ENCODE assay signal across 8 cellular contexts in the genomic region with DNA sequence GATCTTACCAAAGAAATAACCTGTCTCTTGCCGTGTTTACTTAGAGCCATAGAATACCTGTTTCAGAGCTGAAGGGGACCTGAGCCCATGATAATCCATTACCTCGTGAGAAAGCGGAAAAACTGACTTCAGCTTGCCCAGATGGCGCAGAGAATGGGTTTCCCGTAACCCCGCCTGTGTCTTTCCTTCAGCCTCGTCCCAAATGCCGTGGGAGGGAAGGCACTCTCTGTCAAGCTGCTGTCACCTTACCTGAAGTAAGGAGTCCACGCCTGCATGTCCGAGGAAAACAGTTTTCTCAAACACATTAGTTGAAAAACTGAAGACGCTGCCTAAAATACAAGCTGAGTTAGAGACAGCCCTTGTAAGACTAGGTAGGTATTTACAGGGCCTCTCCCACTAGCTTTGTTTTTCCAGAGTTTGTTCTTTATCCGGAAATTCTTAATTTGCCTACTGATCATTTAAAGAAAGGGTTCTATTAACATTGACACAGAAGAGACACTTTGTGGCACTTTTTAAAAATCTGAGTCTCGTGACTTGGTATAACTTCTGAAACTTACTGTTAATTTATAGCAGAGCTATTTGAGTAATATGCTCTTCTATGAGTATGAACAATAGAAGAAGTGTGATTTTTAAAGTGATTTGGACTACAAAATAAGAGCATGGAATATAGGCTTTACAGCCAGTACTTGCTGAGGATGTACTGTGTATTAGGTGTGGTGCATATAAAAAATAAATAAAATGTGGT. TPM values are rescaled to one million over a fixed set of nuclear protein-coding genes. Genes with fewer than 3 reads are reported as not detected.
DNase-seq lines count a peak whose midpoint lies in the region; ATAC-seq and TF ChIP-seq lines count a peak whose summit lies in the region.

No MANE protein-coding gene starts in this region.

- no peaks in the 10 kb centered on the region for H3K27me3 Mint-ChIP-seq in activated naive CD4-positive, alpha-beta T cell treated with anti-CD3 and anti-CD28 coated beads, Interleukin-2, amount 50 U/mL, for 24 hours

- H3K9me3 ChIP-seq in right cardiac atrium (ENCODE audit: control insufficient read depth, low read length): no peaks in the 10 kb centered on the region

- peaks cover 58% of the 10 kb centered on the region for H3K4me1 Mint-ChIP-seq in activated naive CD4-positive, alpha-beta T cell treated with anti-CD3 and anti-CD28 coated beads, Interleukin-2, amount 50 U/mL, for 24 hours

- H3K4me3 ChIP-seq in right cardiac atrium (ENCODE audit: low read length) (peak overlapping the region; percentile 59), retinal pigment epithelial cell (ENCODE audit: low read length) (peak overlapping the region; percentile 74)

- DNase-seq in GM20000 (ENCODE audit: low spot score) (peak; percentile 30), NCI-H82 treated with DMSO at 0.1 percent for 48 hours (lab: John Stamatoyannopoulos, UW; ENCODE audit: unreplicated experiment) (peak; percentile 77), right cardiac atrium (peak in 2 of 3 donors; percentile 23 to 55), retinal pigment epithelial cell (ENCODE audit: low read depth) (no peak), NCI-H226 (no peak), HPDE6-E6E7 (ENCODE audit: extremely low spot score) (no peak)

- H3K4me3 Mint-ChIP-seq in activated naive CD4-positive, alpha-beta T cell treated with anti-CD3 and anti-CD28 coated beads, Interleukin-2, amount 50 U/mL, for 24 hours: peak overlapping the region; percentile 85

- peak overlapping the region; percentile 96 for H3K27ac Mint-ChIP-seq in activated naive CD4-positive, alpha-beta T cell treated with anti-CD3 and anti-CD28 coated beads, Interleukin-2, amount 50 U/mL, for 24 hours

- no peaks in the 10 kb centered on the region for H3K4me1 ChIP-seq in right cardiac atrium (ENCODE audit: control insufficient read depth, insufficient read depth, low read length)

- TF ChIP-seq CTCF in GM20000 (IDR thresholded peaks at IDR 0.05; ENCODE audit: extremely low read depth, missing control alignments) (no peak), retinal pigment epithelial cell (conservative IDR thresholded peaks at IDR 0.05; ENCODE audit: low read depth, low read length) (no peak)

- H3K27me3 ChIP-seq in right cardiac atrium (ENCODE audit: control insufficient read depth, insufficient read depth): no peaks in the 10 kb centered on the region

- no peaks in the 10 kb centered on the region for H3K9me3 Mint-ChIP-seq in activated naive CD4-positive, alpha-beta T cell treated with anti-CD3 and anti-CD28 coated beads, Interleukin-2, amount 50 U/mL, for 24 hours

- H3K36me3 Mint-ChIP-seq in activated naive CD4-positive, alpha-beta T cell treated with anti-CD3 and anti-CD28 coated beads, Interleukin-2, amount 50 U/mL, for 24 hours: peaks cover 12% of the 10 kb centered on the region

- intact Hi-C loops in right cardiac atrium (cut with DNase I): loop anchor here in 3 of 4 donors (5.0 to 10.0 kb wide), 4 partner anchors 128 to 351 kb away; partner anchors contain the start of genes WDFY2 (in 3 of the 3) and DHRS12 (in 1 of the 3)

- WGBS in right cardiac atrium: 11% methylated on average over 13 of the region's 13 CpGs

- no peak for ATAC-seq in right cardiac atrium
- no peak for ATAC-seq in GM19328 (IDR thresholded peaks at IDR 0.05; ENCODE audit: unreplicated experiment)

- H3K27ac ChIP-seq in right cardiac atrium (ENCODE audit: low read length): peak overlapping the region; percentile 97

RNA-seq across cellular contexts. Expression of gene INTS6, which starts 1.3 kb away (rescaled TPM):
- 10 to 100 TPM; 21.0 to 29.3 (median 25.4) TPM for total RNA-seq in right cardiac atrium
- 12.9 TPM for polyA plus RNA-seq in right cardiac atrium

Comparison
In these comparisons a context has a peak if more than half of its experiments do, and no peak if none do; other contexts are left out.
1. DNase-seq: peak in GM20000 (single experiment), NCI-H82 treated with DMSO at 0.1 percent for 48 hours (single experiment) and right cardiac atrium (2 of 3); none in retinal pigment epithelial cell (single experiment), NCI-H226 (single experiment) and HPDE6-E6E7 (single experiment).